Comparison of ENCODE assay signal across 31 cellular contexts in genomic region chr6:167731731-167732422, GRCh38.
DNase-seq lines count a peak whose midpoint lies in the region; ATAC-seq and TF ChIP-seq lines count a peak whose summit lies in the region.
"Had no signal": no experiment of that assay in that cellular context is flagged by ENCODE, and none has a peak within 500 bp of the region (broad histone marks: within the 10 kb centered on the region; RNA-seq: fewer than 3 reads in every experiment).

No MANE protein-coding gene starts in this region.

- H3K4me1 Mint-ChIP-seq in stimulated activated effector memory CD8-positive, alpha-beta T cell treated with anti-CD3 and anti-CD28 coated beads, Interleukin-12 subunit alpha, Interleukin-12 subunit beta, amount 100 ng/mL, for 72 hours, result no peaks in the 10 kb centered on the region

- H3K27me3 ChIP-seq in Panc1 (ENCODE audit: control insufficient read depth, insufficient read depth, low read length), result peaks cover 6% of the 10 kb centered on the region
- H3K27me3 ChIP-seq in mesenchymal stem cell (ENCODE audit: control insufficient read depth in 1 of 2, insufficient read depth in 1 of 2, low read length in 2 of 2), result peaks cover 6 to 8% of the 10 kb centered on the region in 2 experiments
- H3K27me3 ChIP-seq: heart left ventricle, neutrophil, transverse colon had no signal

- H3K4me1 ChIP-seq in Panc1 (ENCODE audit: control insufficient read depth, insufficient read depth, low read length) (peaks cover 4% of the 10 kb centered on the region; the same call in 1 of the 2 replicates), mesenchymal stem cell (ENCODE audit: control insufficient read depth, insufficient read depth, low read depth, low read length) (peaks cover 5% of the 10 kb centered on the region)

- H2BK5ac ChIP-seq in mesenchymal stem cell (ENCODE audit: low read depth, low read length, poor library complexity, severe bottlenecking), result no peak overlapping the region

- H4K91ac ChIP-seq in mesenchymal stem cell (ENCODE audit: low read length), result peak overlapping the region; percentile 66

- no peak overlapping the region for H2AFZ ChIP-seq in mesenchymal stem cell (ENCODE audit: low read depth, low read length)

- H3K27ac ChIP-seq in Panc1 (ENCODE audit: low read length) (no peak overlapping the region), mesenchymal stem cell (ENCODE audit: low read length, poor library complexity, severe bottlenecking) (no peak overlapping the region)
- H3K27ac ChIP-seq: heart left ventricle, neutrophil, SK-N-MC, transverse colon had no signal

- no peak overlapping the region for H3K27ac Mint-ChIP-seq in stimulated activated effector memory CD8-positive, alpha-beta T cell treated with anti-CD3 and anti-CD28 coated beads, Interleukin-12 subunit alpha, Interleukin-12 subunit beta, amount 100 ng/mL, for 72 hours
- H3K27ac Mint-ChIP-seq: activated CD8-positive, alpha-beta T cell treated with anti-CD3 and anti-CD28 coated beads for 36 hours; T-helper 1 cell treated with Interleukin-12 subunit alpha and Interleukin-12 subunit beta and Interleukin-4 antibody, amounts not matched to agents 30 μg/mL and 1 μg/mL, for 36 hours had no signal

- H4K8ac ChIP-seq in mesenchymal stem cell (ENCODE audit: low read length), result no peak overlapping the region

- DNase-seq in Panc1 (ENCODE audit: low read depth, low spot score) (no peak), ecto neural progenitor cell (ENCODE audit: low spot score) (peak; percentile 28), mesenchymal stem cell (no peak), NCI-H146 (lab: John Stamatoyannopoulos, UW) (no peak), NCI-H2171 (lab: John Stamatoyannopoulos, UW) (no peak)
- no peak for DNase-seq in stimulated activated effector memory CD8-positive, alpha-beta T cell treated with anti-CD3 and anti-CD28 coated beads, Interleukin-12 subunit alpha, Interleukin-12 subunit beta, amount 100 ng/mL, for 72 hours (ENCODE audit: low spot score in 2 of 2)
- no peak for DNase-seq in activated naive CD4-positive, alpha-beta T cell treated with anti-CD3 and anti-CD28 coated beads, Interleukin-2, amount 50 U/mL, for 16 hours
- DNase-seq: activated CD4-positive, alpha-beta T cell treated with anti-CD3 and anti-CD28 coated beads for 1 hour; activated CD8-positive, alpha-beta T cell treated with anti-CD3 and anti-CD28 coated beads for 36 hours; activated effector memory CD4-positive, alpha-beta T cell treated with Interleukin-2 at 50 U/mL for 16 hours; activated T-cell treated with anti-CD3 and anti-CD28 coated beads for 4 hours; DMS79 treated with DMSO at 0.1 percent for 48 hours; effector CD8-positive, alpha-beta T cell; erythroblast; GF-D8; IMR-90; kidney glomerular epithelial cell; NCI-H1105; NCI-H2029; NCI-H226; NCI-H748 treated with DMSO at 0.1 percent for 48 hours; RPMI8226; small intestine; stimulated activated CD4-positive, alpha-beta T cell treated with anti-CD3 and anti-CD28 coated beads, Interleukin-1b, Interleukin-23, amount 100 ng/mL, for 48 hours; stimulated activated CD8-positive, alpha-beta memory T cell treated with anti-CD3 and anti-CD28 coated beads, Interleukin-4, amount 100 ng/mL, for 48 hours; transverse colon had no signal

- H2BK120ac ChIP-seq in mesenchymal stem cell (ENCODE audit: low read depth, low read length), result no peak overlapping the region

- no peak overlapping the region for H2BK15ac ChIP-seq in mesenchymal stem cell (ENCODE audit: low read depth, poor library complexity, severe bottlenecking)

- H2BK12ac ChIP-seq in mesenchymal stem cell (ENCODE audit: low read length in 2 of 2), result peak overlapping the region in 1 of 2 experiments; percentile 85

- CTCF ChIA-PET in Panc1 (lab: Charles Lee), result no interaction called here

- WGBS in mesenchymal stem cell, result 96% methylated on average over 23 of the region's 23 CpGs

- H3K36me3 Mint-ChIP-seq in stimulated activated effector memory CD8-positive, alpha-beta T cell treated with anti-CD3 and anti-CD28 coated beads, Interleukin-12 subunit alpha, Interleukin-12 subunit beta, amount 100 ng/mL, for 72 hours, result no peaks in the 10 kb centered on the region

- H2AK5ac ChIP-seq in mesenchymal stem cell (ENCODE audit: low read length, severe bottlenecking), result no peak overlapping the region

- H3K36me3 ChIP-seq in Panc1 (ENCODE audit: control insufficient read depth, insufficient read depth, low read length) (no peaks in the 10 kb centered on the region), mesenchymal stem cell (ENCODE audit: control insufficient read depth in 1 of 2, insufficient read depth in 2 of 2, low read depth in 1 of 2, low read length in 2 of 2) (no peaks in the 10 kb centered on the region)
- H3K36me3 ChIP-seq: heart left ventricle, neutrophil, transverse colon had no signal

- H3K9ac ChIP-seq in mesenchymal stem cell (ENCODE audit: low read length), result no peak overlapping the region

- H3K9me3 ChIP-seq in Panc1 (ENCODE audit: control insufficient read depth, insufficient read depth, low read depth, low read length) (no peaks in the 10 kb centered on the region), mesenchymal stem cell (ENCODE audit: control insufficient read depth, low read length) (no peaks in the 10 kb centered on the region)
- H3K9me3 ChIP-seq: heart left ventricle, neutrophil, transverse colon had no signal

- no peaks in the 10 kb centered on the region for H3K79me1 ChIP-seq in mesenchymal stem cell (replicated peaks; ENCODE audit: low read length, poor library complexity, severe bottlenecking)

- TF ChIP-seq CTCF in Panc1 (IDR thresholded peaks at IDR 0.05), result no peak

- H3K23ac ChIP-seq in mesenchymal stem cell (ENCODE audit: low read length in 2 of 2), result no peak overlapping the region

- intact Hi-C loops in Panc1 (cut with micrococcal nuclease; ENCODE audit: unreplicated experiment), result no loop called here

- in situ Hi-C loops in Panc1 (cut with HindIII; ENCODE audit: low pct_unique_long_range_greater_than_20kb, low sequenced_read_pairs), result no loop called here

- POLR2A ChIA-PET in Panc1 (lab: Charles Lee), result no interaction called here

- ATAC-seq in Panc1, result 0 out of 2 replicates have a peak, but pooled peaks have one; percentile 14
- ATAC-seq in stimulated activated effector memory CD8-positive, alpha-beta T cell treated with anti-CD3 and anti-CD28 coated beads, Interleukin-12 subunit alpha, Interleukin-12 subunit beta, amount 100 ng/mL, for 72 hours, result peak; percentile 22
- ATAC-seq: activated CD8-positive, alpha-beta T cell treated with anti-CD3 and anti-CD28 coated beads for 36 hours had no signal

- H3K4me3 Mint-ChIP-seq in stimulated activated effector memory CD8-positive, alpha-beta T cell treated with anti-CD3 and anti-CD28 coated beads, Interleukin-12 subunit alpha, Interleukin-12 subunit beta, amount 100 ng/mL, for 72 hours, result no peak overlapping the region
- H3K4me3 Mint-ChIP-seq: activated CD8-positive, alpha-beta T cell treated with anti-CD3 and anti-CD28 coated beads for 36 hours; T-helper 1 cell treated with Interleukin-12 subunit alpha and Interleukin-12 subunit beta and Interleukin-4 antibody, amounts not matched to agents 30 μg/mL and 1 μg/mL, for 36 hours had no signal

- H3K4me2 ChIP-seq in mesenchymal stem cell (ENCODE audit: low read length, poor library complexity, severe bottlenecking), result no peak overlapping the region

- no TSS peak for BruUV-seq in Panc1 (replicated peaks; lab: Mats Ljungman, UMichigan)

- H3K4ac ChIP-seq in mesenchymal stem cell (ENCODE audit: low read depth in 1 of 2, low read length in 2 of 2), result peak overlapping the region in 1 of 2 experiments; percentile 86

- H3K4me3 ChIP-seq in Panc1 (ENCODE audit: low read depth in 2 of 2, low read length in 2 of 2), result no peak overlapping the region
- no peak overlapping the region for H3K4me3 ChIP-seq in mesenchymal stem cell (ENCODE audit: insufficient read depth in 1 of 2, low read depth in 1 of 2, low read length in 2 of 2)
- H3K4me3 ChIP-seq: heart left ventricle, lung, SK-N-MC, transverse colon had no signal

- peak overlapping the region in 1 of 2 experiments; percentile 64 for H3K14ac ChIP-seq in mesenchymal stem cell (ENCODE audit: low read length in 2 of 2)

- H3K18ac ChIP-seq in mesenchymal stem cell (ENCODE audit: low read depth in 1 of 2, low read length in 2 of 2), result peak overlapping the region in 1 of 2 experiments; percentile 64

- peaks cover 7% of the 10 kb centered on the region for H3K9me3 Mint-ChIP-seq in stimulated activated effector memory CD8-positive, alpha-beta T cell treated with anti-CD3 and anti-CD28 coated beads, Interleukin-12 subunit alpha, Interleukin-12 subunit beta, amount 100 ng/mL, for 72 hours
- H3K9me3 Mint-ChIP-seq: activated CD8-positive, alpha-beta T cell treated with anti-CD3 and anti-CD28 coated beads for 36 hours; T-helper 1 cell treated with Interleukin-12 subunit alpha and Interleukin-12 subunit beta and Interleukin-4 antibody, amounts not matched to agents 30 μg/mL and 1 μg/mL, for 36 hours had no signal
